Comparison of ENCODE assay signal across 22 cellular contexts in the genomic region with DNA sequence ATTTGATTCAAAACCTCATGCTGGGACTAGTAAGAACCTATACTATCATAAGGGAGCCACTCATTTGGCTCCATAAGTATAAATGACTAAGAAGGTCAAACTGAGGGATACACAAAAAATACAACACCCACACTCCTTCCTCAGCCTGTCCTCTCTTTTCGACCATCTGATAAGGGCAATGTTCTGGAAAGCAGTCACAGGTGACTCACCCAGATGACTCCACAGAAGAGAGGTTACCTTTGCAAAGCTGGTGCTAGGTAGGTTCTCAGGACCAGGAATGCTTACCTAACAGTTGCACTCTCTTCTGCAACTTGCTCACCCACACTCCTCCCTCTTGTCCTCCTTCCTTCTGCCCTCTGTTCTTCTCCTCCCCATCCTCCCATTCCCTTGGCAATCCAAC. TPM values are rescaled to one million over a fixed set of nuclear protein-coding genes. Genes with fewer than 3 reads are reported as not detected.
DNase-seq lines count a peak whose midpoint lies in the region; ATAC-seq and TF ChIP-seq lines count a peak whose summit lies in the region.
"Had no signal": no experiment of that assay in that cellular context is flagged by ENCODE, and none has a peak within 500 bp of the region (broad histone marks: within the 10 kb centered on the region; RNA-seq: fewer than 3 reads in every experiment).

No MANE protein-coding gene starts in this region.

- H3K27me3 Mint-ChIP-seq in activated T-helper 17 cell treated with anti-CD3 and anti-CD28 coated beads, Interleukin-2, amount 50 U/mL, for 72 hours: no peaks in the 10 kb centered on the region
- H3K27me3 Mint-ChIP-seq: stimulated activated naive CD8-positive, alpha-beta T cell treated with anti-CD3 and anti-CD28 coated beads, Interleukin-15, amount 100 ng/mL, for 72 hours had no signal

- no peak for TF ChIP-seq CTCF in foreskin keratinocyte (conservative IDR thresholded peaks at IDR 0.05)

- H3K36me3 Mint-ChIP-seq in activated T-helper 17 cell treated with anti-CD3 and anti-CD28 coated beads, Interleukin-2, amount 50 U/mL, for 72 hours (ENCODE audit: low read depth): no peaks in the 10 kb centered on the region

- H3K27ac Mint-ChIP-seq in activated T-helper 17 cell treated with anti-CD3 and anti-CD28 coated beads, Interleukin-2, amount 50 U/mL, for 72 hours: no peak overlapping the region
- H3K27ac Mint-ChIP-seq: stimulated activated naive CD8-positive, alpha-beta T cell treated with anti-CD3 and anti-CD28 coated beads, Interleukin-15, amount 100 ng/mL, for 72 hours; T-helper 2 cell treated with Interferon-gamma antibody and Interleukin-4, amounts not matched to agents 5 μg/mL and 100 μg/mL, for 36 hours had no signal

- DNase-seq in SIG-M5 treated with dmso at 0.1 percent for 504 hours (lab: John Stamatoyannopoulos, UW; ENCODE audit: unreplicated experiment) (peak; percentile 13), SIG-M5 (lab: John Stamatoyannopoulos, UW) (no peak), foreskin keratinocyte (peak; percentile 74 to 89), renal cortical epithelial cell (ENCODE audit: low read depth) (peak; percentile 61), NCI-H446 (lab: John Stamatoyannopoulos, UW) (no peak), amygdala (lab: John Stamatoyannopoulos, UW) (no peak), SKM-1 (lab: John Stamatoyannopoulos, UW; ENCODE audit: unreplicated experiment) (no peak)
- DNase-seq: 8988T; activated naive CD4-positive, alpha-beta T cell treated with Interleukin-2 at 50 U/mL for 16 hours; dermis blood vessel endothelial cell; HCEC 1CT; heart left ventricle; NCI-H2227 treated with DMSO at 0.1 percent for 48 hours; retina; stimulated activated naive CD8-positive, alpha-beta T cell treated with anti-CD3 and anti-CD28 coated beads, Interleukin-15, amount 100 ng/mL, for 72 hours; upper lobe of right lung had no signal

- H3K4me3 Mint-ChIP-seq in activated T-helper 17 cell treated with anti-CD3 and anti-CD28 coated beads, Interleukin-2, amount 50 U/mL, for 72 hours: no peak overlapping the region
- H3K4me3 Mint-ChIP-seq: stimulated activated naive CD8-positive, alpha-beta T cell treated with anti-CD3 and anti-CD28 coated beads, Interleukin-15, amount 100 ng/mL, for 72 hours; T-helper 2 cell treated with Interferon-gamma antibody and Interleukin-4, amounts not matched to agents 5 μg/mL and 100 μg/mL, for 36 hours had no signal

- no peaks in the 10 kb centered on the region for H3K4me1 Mint-ChIP-seq in activated T-helper 17 cell treated with anti-CD3 and anti-CD28 coated beads, Interleukin-2, amount 50 U/mL, for 72 hours
- H3K4me1 Mint-ChIP-seq: stimulated activated naive CD8-positive, alpha-beta T cell treated with anti-CD3 and anti-CD28 coated beads, Interleukin-15, amount 100 ng/mL, for 72 hours had no signal

- no peaks in the 10 kb centered on the region for H3K27me3 ChIP-seq in foreskin keratinocyte
- H3K27me3 ChIP-seq: BLaER1, esophagus muscularis mucosa, heart left ventricle, upper lobe of right lung had no signal

- H3K4me1 ChIP-seq in foreskin keratinocyte: no peaks in the 10 kb centered on the region
- H3K4me1 ChIP-seq: upper lobe of right lung had no signal

- H3K9me3 Mint-ChIP-seq in activated T-helper 17 cell treated with anti-CD3 and anti-CD28 coated beads, Interleukin-2, amount 50 U/mL, for 72 hours: no peaks in the 10 kb centered on the region
- H3K9me3 Mint-ChIP-seq: stimulated activated naive CD8-positive, alpha-beta T cell treated with anti-CD3 and anti-CD28 coated beads, Interleukin-15, amount 100 ng/mL, for 72 hours had no signal

- no peak overlapping the region for H3K27ac ChIP-seq in foreskin keratinocyte
- H3K27ac ChIP-seq: BLaER1, esophagus muscularis mucosa, heart left ventricle, upper lobe of right lung had no signal

- peak; percentile 52 for ATAC-seq in activated T-helper 17 cell treated with anti-CD3 and anti-CD28 coated beads, Interleukin-2, amount 50 U/mL, for 72 hours (replicated peaks)
- peak; percentile 98 for ATAC-seq in foreskin keratinocyte
- ATAC-seq: activated CD4-positive, CD25-positive, alpha-beta regulatory T cell treated with anti-CD3 and anti-CD28 coated beads, Interleukin-2, amount 50 U/mL, for 24 hours; Right ventricle myocardium inferior; stimulated activated naive CD8-positive, alpha-beta T cell treated with anti-CD3 and anti-CD28 coated beads, Interleukin-15, amount 100 ng/mL, for 72 hours; upper lobe of right lung had no signal

RNA-seq across cellular contexts. Expression of a gene that starts 32.9 kb away (rescaled TPM):
- under 1 TPM; 0.05 to 0.95 TPM for total RNA-seq in activated T-helper 17 cell treated with anti-CD3 and anti-CD28 coated beads, Interleukin-2, amount 50 U/mL, for 72 hours
- total RNA-seq in foreskin keratinocyte (18.9 and 22.5 TPM in 2 replicates), renal cortical epithelial cell (19.2 and 25.7 TPM in 2 replicates)
- polyA plus RNA-seq in foreskin keratinocyte: 6.6 and 6.9 TPM in 2 replicates

Comparison
In these comparisons a context has a peak if more than half of its experiments do, and no peak if none do; other contexts are left out.
1. DNase-seq: peak in SIG-M5 treated with dmso at 0.1 percent for 504 hours (single experiment), foreskin keratinocyte (2 of 2) and renal cortical epithelial cell (single experiment); none in SIG-M5 (single experiment), NCI-H446 (0 of 2), amygdala (0 of 56) and SKM-1 (single experiment).
2. RNA of a gene that starts 32.9 kb away (total RNA-seq): 19.2 to 25.7 TPM in renal cortical epithelial cell and 18.9 to 22.5 TPM in foreskin keratinocyte; 0.05 to 0.95 TPM in activated T-helper 17 cell treated with anti-CD3 and anti-CD28 coated beads, Interleukin-2, amount 50 U/mL, for 72 hours; every median in the first group is over 10 times any median in the second.